Comparison of ENCODE assay signal across 18 cellular contexts in genomic region chr6:76422814-76423213, GRCh38.
A peak's percentile ranks its signal among the peaks of the same experiment; 100 is the strongest.
DNase-seq lines count a peak whose midpoint lies in the region; ATAC-seq and TF ChIP-seq lines count a peak whose summit lies in the region.
"Had no signal": no experiment of that assay in that cellular context is flagged by ENCODE, and none has a peak within 500 bp of the region (broad histone marks: within the 10 kb centered on the region; RNA-seq: fewer than 3 reads in every experiment).

No MANE protein-coding gene starts in this region.

- H3K4me1 ChIP-seq in GM23338 (ENCODE audit: insufficient read depth): 0 out of 2 replicates have a peak, but pooled peaks cover 7% of the 10 kb centered on the region
- peaks cover 14% of the 10 kb centered on the region for H3K4me1 ChIP-seq in OCI-LY3 (ENCODE audit: low read length)
- no peaks in the 10 kb centered on the region for H3K4me1 ChIP-seq in endodermal cell (ENCODE audit: control insufficient read depth, insufficient read depth, low read length)
- H3K4me1 ChIP-seq: A549, BLaER1 had no signal

- no peaks in the 10 kb centered on the region for H3K9me2 ChIP-seq in GM23338 (ENCODE audit: insufficient read depth)

- H2AFZ ChIP-seq in GM23338: no peak overlapping the region
- peak overlapping the region; percentile 30; the same call in 1 of the 2 replicates for H2AFZ ChIP-seq in OCI-LY3 (ENCODE audit: low read depth, low read length)
- H2AFZ ChIP-seq: GM23248 had no signal

- H3K27me3 ChIP-seq in GM23338 (ENCODE audit: insufficient read depth) (peaks cover 59% of the 10 kb centered on the region), OCI-LY3 (ENCODE audit: low read depth, low read length) (no peaks in the 10 kb centered on the region), endodermal cell (ENCODE audit: control insufficient read depth, insufficient read depth, low read length, poor library complexity, severe bottlenecking) (no peaks in the 10 kb centered on the region)
- H3K27me3 ChIP-seq: BLaER1 had no signal

- H3K27ac Mint-ChIP-seq in GM23338: no peak overlapping the region
- no peak overlapping the region for H3K27ac Mint-ChIP-seq in endodermal cell
- H3K27ac Mint-ChIP-seq in activated T-cell treated with anti-CD3 and anti-CD28 coated beads, Interleukin-2, amount 50 U/mL, for 72 hours: no peak overlapping the region
- H3K27ac Mint-ChIP-seq: CD14-positive monocyte; CD4-positive, alpha-beta memory T cell; H9 had no signal

- H3K9me3 Mint-ChIP-seq in GM23338: no peaks in the 10 kb centered on the region
- H3K9me3 Mint-ChIP-seq in endodermal cell: no peaks in the 10 kb centered on the region
- peaks cover 0 to 4% of the 10 kb centered on the region in 2 donors for H3K9me3 Mint-ChIP-seq in activated T-cell treated with anti-CD3 and anti-CD28 coated beads, Interleukin-2, amount 50 U/mL, for 72 hours
- H3K9me3 Mint-ChIP-seq: H9 had no signal

- DNase-seq in GM23338 (ENCODE audit: low spot score) (peak; percentile 72), endodermal cell (peak; percentile 49), iPS-NIHi7 (ENCODE audit: extremely low spot score) (peak; percentile 28), AG20443 (ENCODE audit: low spot score) (no peak), hippocampal formation (lab: John Stamatoyannopoulos, UW) (no peak)
- DNase-seq in activated T-cell treated with anti-CD3 and anti-CD28 coated beads, Interleukin-2, amount 50 U/mL, for 72 hours: no peak
- DNase-seq: Calu3; CD4-positive, alpha-beta memory T cell; DMS79 treated with DMSO at 0.1 percent for 48 hours; GF-D8; GM23248; H9; IMR-90 had no signal

- peak; percentile 94 for ATAC-seq in GM23338
- ATAC-seq in activated T-cell treated with anti-CD3 and anti-CD28 coated beads, Interleukin-2, amount 50 U/mL, for 72 hours (replicated peaks in 1 of 2): no peak
- ATAC-seq: A549 had no signal

- 20 to 21% methylated on average over 1 of the region's 1 CpG for WGBS in endodermal cell (ENCODE audit: insufficient coverage in 1 of 2, insufficient read length in 1 of 2), 2 experiments

- H3K4me2 ChIP-seq in GM23338 (no peak overlapping the region), OCI-LY3 (ENCODE audit: low read length) (no peak overlapping the region)
- H3K4me2 ChIP-seq: A549, BLaER1 had no signal

- H3K79me2 ChIP-seq in GM23338 (replicated peaks; ENCODE audit: insufficient read depth) (no peaks in the 10 kb centered on the region), OCI-LY3 (ENCODE audit: low read length) (no peaks in the 10 kb centered on the region)

- H3K27ac ChIP-seq in GM23338 (ENCODE audit: low read depth) (no peak overlapping the region), OCI-LY3 (ENCODE audit: low read length) (no peak overlapping the region), endodermal cell (ENCODE audit: low read depth, low read length) (no peak overlapping the region)
- H3K27ac ChIP-seq: 22Rv1, A549, BLaER1, GM23248 had no signal

- TF ChIP-seq CTCF in GM23338 (conservative IDR thresholded peaks at IDR 0.05; ENCODE audit: low read depth in 2 of 2) (no peak), OCI-LY3 (IDR thresholded peaks at IDR 0.05; ENCODE audit: low read depth, low read length) (no peak), endodermal cell (conservative IDR thresholded peaks at IDR 0.05) (no peak)

- H3K9me3 ChIP-seq in OCI-LY3 (ENCODE audit: insufficient read depth, low read length) (no peaks in the 10 kb centered on the region), endodermal cell (ENCODE audit: control insufficient read depth, low read length) (no peaks in the 10 kb centered on the region)
- H3K9me3 ChIP-seq: A549, BLaER1 had no signal

- H4K20me1 ChIP-seq in GM23338 (replicated peaks; ENCODE audit: insufficient read depth) (0 out of 2 replicates have a peak, but pooled peaks cover 3% of the 10 kb centered on the region), OCI-LY3 (ENCODE audit: insufficient read depth, low read length) (no peaks in the 10 kb centered on the region)
- H4K20me1 ChIP-seq: BLaER1 had no signal

- H3K4me1 Mint-ChIP-seq in GM23338 (peaks cover 34% of the 10 kb centered on the region), endodermal cell (peaks cover 12% of the 10 kb centered on the region)
- H3K4me1 Mint-ChIP-seq in activated T-cell treated with anti-CD3 and anti-CD28 coated beads, Interleukin-2, amount 50 U/mL, for 72 hours (ENCODE audit: low read depth): no peaks in the 10 kb centered on the region
- H3K4me1 Mint-ChIP-seq: CD14-positive monocyte; CD4-positive, alpha-beta memory T cell had no signal

- H3K36me3 ChIP-seq in GM23338 (ENCODE audit: insufficient read depth): no peaks in the 10 kb centered on the region
- H3K36me3 ChIP-seq in OCI-LY3 (replicated peaks; ENCODE audit: low read depth, low read length): no peaks in the 10 kb centered on the region
- H3K36me3 ChIP-seq in endodermal cell (ENCODE audit: control insufficient read depth, insufficient read depth, low read length): no peaks in the 10 kb centered on the region
- H3K36me3 ChIP-seq: BLaER1 had no signal

- H3K36me3 Mint-ChIP-seq in GM23338 (ENCODE audit: low read depth) (no peaks in the 10 kb centered on the region), endodermal cell (ENCODE audit: low read depth) (no peaks in the 10 kb centered on the region)
- peaks cover 0 to 2% of the 10 kb centered on the region in 2 donors for H3K36me3 Mint-ChIP-seq in activated T-cell treated with anti-CD3 and anti-CD28 coated beads, Interleukin-2, amount 50 U/mL, for 72 hours (ENCODE audit: insufficient read depth in 2 of 2)
- H3K36me3 Mint-ChIP-seq: CD14-positive monocyte; CD4-positive, alpha-beta memory T cell had no signal

- no peak overlapping the region for H3K4me3 Mint-ChIP-seq in GM23338
- no peak overlapping the region for H3K4me3 Mint-ChIP-seq in endodermal cell
- H3K4me3 Mint-ChIP-seq in activated T-cell treated with anti-CD3 and anti-CD28 coated beads, Interleukin-2, amount 50 U/mL, for 72 hours: no peak overlapping the region
- H3K4me3 Mint-ChIP-seq: CD14-positive monocyte; CD4-positive, alpha-beta memory T cell; H9 had no signal

- no peak overlapping the region for H3K4me3 ChIP-seq in GM23338
- H3K4me3 ChIP-seq in OCI-LY3 (ENCODE audit: low read length): no peak overlapping the region
- H3K4me3 ChIP-seq in endodermal cell (ENCODE audit: low read length): no peak overlapping the region
- H3K4me3 ChIP-seq: A549, BLaER1, GM23248 had no signal

- H3K27me3 Mint-ChIP-seq in GM23338 (ENCODE audit: insufficient read depth, low read depth, poor library complexity): peaks cover 53% of the 10 kb centered on the region
- H3K27me3 Mint-ChIP-seq in endodermal cell (ENCODE audit: insufficient read depth): peaks cover 26% of the 10 kb centered on the region
- no peaks in the 10 kb centered on the region for H3K27me3 Mint-ChIP-seq in activated T-cell treated with anti-CD3 and anti-CD28 coated beads, Interleukin-2, amount 50 U/mL, for 72 hours (ENCODE audit: low read depth)
- H3K27me3 Mint-ChIP-seq: CD4-positive, alpha-beta memory T cell had no signal

- no peaks in the 10 kb centered on the region for H3F3A ChIP-seq in GM23338 (replicated peaks; ENCODE audit: low read depth)

- H3K9ac ChIP-seq in OCI-LY3 (ENCODE audit: low read length) (no peak overlapping the region), endodermal cell (ENCODE audit: extremely low read depth, low read length, poor library complexity, severe bottlenecking) (no peak overlapping the region)
- H3K9ac ChIP-seq: BLaER1, GM23248 had no signal

TF ChIP-seq in GM23338, 12 proteins besides CTCF, POLR2A, EP300 and RAD21:
- TF ChIP-seq EZH2phosphoT487 (IDR thresholded peaks at IDR 0.05; ENCODE audit: unreplicated experiment) (no peak), NANOG (IDR thresholded peaks at IDR 0.05; ENCODE audit: borderline replicate concordance) (no peak), ETS1 (IDR thresholded peaks at IDR 0.05) (no peak)

Comparison
In these comparisons a context has a peak if more than half of its experiments do, and no peak if none do; other contexts are left out.
1. DNase-seq: peak in GM23338 (single experiment), endodermal cell (single experiment) and iPS-NIHi7 (single experiment); none in activated T-cell treated with anti-CD3 and anti-CD28 coated beads, Interleukin-2, amount 50 U/mL, for 72 hours (0 of 2), AG20443 (single experiment) and hippocampal formation (0 of 2).